Comparison of ENCODE assay signal across 8 cellular contexts in genomic region chr9:19231126-19232035, GRCh38.
A peak's percentile ranks its signal among the peaks of the same experiment; 100 is the strongest.
DNase-seq lines count a peak whose midpoint lies in the region; ATAC-seq lines count a peak whose summit lies in the region.

No MANE protein-coding gene starts in this region.

- DNase-seq in NCI-H1105 treated with DMSO at 0.1 percent for 48 hours (lab: John Stamatoyannopoulos, UW) (peak; percentile 13), NCI-H1105 (lab: John Stamatoyannopoulos, UW) (no peak), LoVo (ENCODE audit: low spot score) (peak; percentile 9), astrocyte of the hippocampus (ENCODE audit: low read depth, low spot score) (peak; percentile 29), SHP77 (lab: John Stamatoyannopoulos, UW) (no peak)
- peak; percentile 3 to 4 for DNase-seq in stimulated activated CD4-positive, alpha-beta T cell treated with anti-CD3 and anti-CD28 coated beads, Interleukin-15, amount 100 ng/mL, for 48 hours (ENCODE audit: low read depth in 2 of 2)

- no peaks in the 10 kb centered on the region for H3K9me3 ChIP-seq in iPS-18c (ENCODE audit: control insufficient read depth, insufficient read depth, low read length)

- H3K4me3 ChIP-seq in iPS-18c (ENCODE audit: insufficient read depth, low read depth, low read length) = peak overlapping the region; percentile 94

- ATAC-seq in GM21528 (IDR thresholded peaks at IDR 0.05; ENCODE audit: low FRiP score, unreplicated experiment) = peak; percentile 11

Comparison
In these comparisons a context has a peak if more than half of its experiments do, and no peak if none do; other contexts are left out.
1. DNase-seq: peak in NCI-H1105 treated with DMSO at 0.1 percent for 48 hours (single experiment), LoVo (single experiment), astrocyte of the hippocampus (single experiment) and stimulated activated CD4-positive, alpha-beta T cell treated with anti-CD3 and anti-CD28 coated beads, Interleukin-15, amount 100 ng/mL, for 48 hours (2 of 2); none in NCI-H1105 (single experiment) and SHP77 (0 of 2).